Comparison of ENCODE assay signal across 8 cellular contexts in genomic region chr4:472881-473574, GRCh38. TPM values are rescaled to one million over a fixed set of nuclear protein-coding genes. Genes with fewer than 3 reads are reported as not detected.
A peak's percentile ranks its signal among the peaks of the same experiment; 100 is the strongest.
DNase-seq lines count a peak whose midpoint lies in the region; ATAC-seq and TF ChIP-seq lines count a peak whose summit lies in the region.

No MANE protein-coding gene starts in this region.

- peak; percentile 8 for ATAC-seq in GM21526 (IDR thresholded peaks at IDR 0.05; ENCODE audit: low FRiP score, unreplicated experiment)
- ATAC-seq in HG02840 (IDR thresholded peaks at IDR 0.05; ENCODE audit: low FRiP score, unreplicated experiment), result no peak
- ATAC-seq in sciatic nerve, result no peak
- no peak for ATAC-seq in left lobe of liver

- peaks cover 14 to 20% of the 10 kb centered on the region in 2 experiments for H3K4me1 ChIP-seq in neutrophil (ENCODE audit: control insufficient read depth in 1 of 2, insufficient read depth in 1 of 2, low read depth in 1 of 2, low read length in 1 of 2)

- H3K27me3 ChIP-seq in neutrophil, result no peaks in the 10 kb centered on the region

- peak; percentile 17 for DNase-seq in AG20443 (ENCODE audit: low spot score)
- DNase-seq in T follicular helper cell (ENCODE audit: low read depth), result peak; percentile 5
- peak; percentile 15 for DNase-seq in fibroblast of peridontal ligament (ENCODE audit: extremely low read depth)
- DNase-seq in sciatic nerve (ENCODE audit: low spot score), result no peak
- no peak for DNase-seq in left lobe of liver (ENCODE audit: low spot score)

- peaks cover 28% of the 10 kb centered on the region for H3K36me3 ChIP-seq in neutrophil

- peak overlapping the region; percentile 77 for H3K4me3 ChIP-seq in neutrophil (ENCODE audit: low read depth in 1 of 2, low read length in 1 of 2)

- intact Hi-C loops in sciatic nerve (cut with DNase I), result no loop called here

- peaks cover 6% of the 10 kb centered on the region for H3K9me3 ChIP-seq in neutrophil

- TF ChIP-seq CTCF in neutrophil (IDR thresholded peaks at IDR 0.05), result no peak

- H3K27ac ChIP-seq in neutrophil, result peak overlapping the region; percentile 88

RNA-seq across cellular contexts. Expression of gene ZNF721, which starts 25.9 kb away (rescaled TPM):
- total RNA-seq in sciatic nerve (39.1 TPM), left lobe of liver (9.4 TPM)

RNA-seq across cellular contexts. Expression of gene PIGG, which starts 26.0 kb away (rescaled TPM):
- total RNA-seq in sciatic nerve (59.6 TPM), left lobe of liver (19.4 TPM)

Comparison
In these comparisons a context has a peak if more than half of its experiments do, and no peak if none do; other contexts are left out.
1. DNase-seq: peak in AG20443 (single experiment), T follicular helper cell (single experiment) and fibroblast of peridontal ligament (single experiment); none in sciatic nerve (single experiment) and left lobe of liver (single experiment).